ENCODE assay signal across 8 cellular contexts in genomic region chr19:8592231-8593009, GRCh38. TPM values are rescaled to one million over a fixed set of nuclear protein-coding genes. Genes with fewer than 3 reads are reported as not detected.
DNase-seq lines count a peak whose midpoint lies in the region; ATAC-seq and TF ChIP-seq lines count a peak whose summit lies in the region.

No MANE protein-coding gene starts in this region.

- no peak overlapping the region for H3K4me3 ChIP-seq in lower leg skin (ENCODE audit: low read depth, poor library complexity, severe bottlenecking)

- peak; percentile 93 for ATAC-seq in activated CD8-positive, alpha-beta T cell treated with anti-CD3 and anti-CD28 coated beads for 36 hours
- no peak for ATAC-seq in GM18502 (IDR thresholded peaks at IDR 0.05; ENCODE audit: poor library complexity, unreplicated experiment)

- intact Hi-C loops in activated CD8-positive, alpha-beta T cell treated with anti-CD3 and anti-CD28 coated beads for 36 hours (cut with micrococcal nuclease) = no loop called here
- intact Hi-C loops in lower leg skin (cut with DNase I; ENCODE audit: low total_unique reads) = no loop called here

- H3K4me1 Mint-ChIP-seq in activated CD8-positive, alpha-beta T cell treated with anti-CD3 and anti-CD28 coated beads for 36 hours (ENCODE audit: low read depth) = peaks cover 19% of the 10 kb centered on the region

- POLR2A ChIA-PET in activated CD8-positive, alpha-beta T cell treated with anti-CD3 and anti-CD28 coated beads for 36 hours (lab: Charles Lee) = interaction anchor here (0.8 to 1.4 kb wide), 3 partner anchors 12 to 85 kb away, joined by 3 to 4 read pairs (median 3); partner anchors contain the start of gene ZNF414

- CTCF ChIA-PET in activated CD8-positive, alpha-beta T cell treated with anti-CD3 and anti-CD28 coated beads for 36 hours (lab: Charles Lee) = interaction anchor here (1.0 to 7.1 kb wide), 6 partner anchors 12 to 102 kb away, joined by 3 to 97 read pairs (median 6); partner anchors contain the start of gene MYO1F

- H3K27me3 Mint-ChIP-seq in activated CD8-positive, alpha-beta T cell treated with anti-CD3 and anti-CD28 coated beads for 36 hours = no peaks in the 10 kb centered on the region

- peaks cover 16% of the 10 kb centered on the region for H3K36me3 Mint-ChIP-seq in activated CD8-positive, alpha-beta T cell treated with anti-CD3 and anti-CD28 coated beads for 36 hours (ENCODE audit: low read depth)

- H3K27ac Mint-ChIP-seq in activated CD8-positive, alpha-beta T cell treated with anti-CD3 and anti-CD28 coated beads for 36 hours = peak overlapping the region; percentile 2

- no peak for TF ChIP-seq CTCF in activated CD8-positive, alpha-beta T cell treated with anti-CD3 and anti-CD28 coated beads for 36 hours (IDR thresholded peaks at IDR 0.05)
- TF ChIP-seq CTCF in lower leg skin (IDR thresholded peaks at IDR 0.05) = no peak

- peak; percentile 94 for DNase-seq in AG08396 (ENCODE audit: low spot score)
- peak; percentile 80 for DNase-seq in KG1 (lab: John Stamatoyannopoulos, UW)
- peak; percentile 98 for DNase-seq in activated CD8-positive, alpha-beta T cell treated with anti-CD3 and anti-CD28 coated beads for 36 hours
- DNase-seq in effector CD4-positive, alpha-beta T cell = peak; percentile 93
- DNase-seq in lower leg skin (ENCODE audit: low spot score in 2 of 2) = peak; percentile 96 to 99
- peak; percentile 91 for DNase-seq in stimulated activated CD4-positive, alpha-beta T cell treated with anti-CD3 and anti-CD28 coated beads, Interleukin-2, amount 100 ng/mL, for 4 hours (ENCODE audit: low read depth)
- no peak for DNase-seq in NCI-H2081 (lab: John Stamatoyannopoulos, UW)

- peak overlapping the region; percentile 70 for H3K4me3 Mint-ChIP-seq in activated CD8-positive, alpha-beta T cell treated with anti-CD3 and anti-CD28 coated beads for 36 hours

- WGBS in lower leg skin, 2 donors = 2 to 4% methylated on average over 33 to 47 of the region's 55 CpGs

- H3K9me3 Mint-ChIP-seq in activated CD8-positive, alpha-beta T cell treated with anti-CD3 and anti-CD28 coated beads for 36 hours = peaks cover 12% of the 10 kb centered on the region

- TF ChIP-seq POLR2A in lower leg skin (IDR thresholded peaks at IDR 0.05) = no peak

RNA-seq across cellular contexts. Expression of gene MYO1F, which starts 15.2 kb away (rescaled TPM):
- total RNA-seq in activated CD8-positive, alpha-beta T cell treated with anti-CD3 and anti-CD28 coated beads for 36 hours = 10 to 100 TPM; 21.0 to 21.4 TPM
- 1 to 10 TPM; 2.2 to 6.3 (median 3.2) TPM for total RNA-seq in lower leg skin

RNA-seq across cellular contexts. Expression of gene ADAMTS10, which starts 18.1 kb away (rescaled TPM):
- total RNA-seq in activated CD8-positive, alpha-beta T cell treated with anti-CD3 and anti-CD28 coated beads for 36 hours = 1 to 10 TPM; 3.7 to 4.0 TPM
- total RNA-seq in lower leg skin = 10 to 100 TPM in 2 of 4 donors, 1 to 10 TPM in 2; 6.1 to 21.3 (median 14.1) TPM

RNA-seq across cellular contexts. Expression of gene NFILZ, which starts 38.0 kb away (rescaled TPM):
- total RNA-seq in activated CD8-positive, alpha-beta T cell treated with anti-CD3 and anti-CD28 coated beads for 36 hours = not detected
- not detected for total RNA-seq in lower leg skin

Comparison
In these comparisons a context has a peak if more than half of its experiments do, and no peak if none do; other contexts are left out.
1. DNase-seq: peak in AG08396 (single experiment), KG1 (single experiment), activated CD8-positive, alpha-beta T cell treated with anti-CD3 and anti-CD28 coated beads for 36 hours (single experiment), effector CD4-positive, alpha-beta T cell (single experiment), lower leg skin (2 of 2) and stimulated activated CD4-positive, alpha-beta T cell treated with anti-CD3 and anti-CD28 coated beads, Interleukin-2, amount 100 ng/mL, for 4 hours (single experiment); none in NCI-H2081 (0 of 2).